ENCODE assay signal across 11 cellular contexts in the genomic region with DNA sequence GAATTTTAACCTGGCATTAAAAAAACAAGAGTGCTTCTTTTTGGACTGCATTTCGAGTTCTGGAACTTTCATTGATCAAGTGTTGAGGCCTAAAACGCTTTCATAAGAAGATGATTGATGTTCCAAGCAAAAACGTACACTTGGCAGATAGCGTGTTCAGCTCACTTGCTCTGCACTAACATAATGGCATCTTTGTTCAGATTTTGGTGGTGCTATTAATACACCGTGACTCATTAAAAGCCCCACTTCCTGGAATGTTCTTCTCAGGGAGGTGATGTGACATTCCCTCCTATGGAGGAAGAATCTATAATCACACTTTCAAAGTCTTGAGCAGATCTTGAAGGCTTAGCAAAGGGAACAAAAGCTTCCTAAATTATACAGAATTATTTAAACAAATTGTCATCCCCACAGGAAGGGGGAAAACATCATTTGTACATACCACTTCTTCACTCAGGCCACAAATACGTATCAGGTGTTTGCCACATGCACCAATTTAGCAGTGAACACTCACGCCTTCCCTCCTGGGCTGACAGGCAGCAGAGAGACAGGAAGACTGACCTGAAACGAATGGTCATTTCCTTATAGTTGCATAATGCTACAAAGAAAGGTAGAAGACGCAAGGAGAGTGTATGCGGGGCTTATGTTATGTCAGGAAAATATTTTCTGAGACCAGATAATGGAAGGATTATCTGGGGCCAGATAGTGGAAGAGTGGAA. TPM values are rescaled to one million over a fixed set of nuclear protein-coding genes. Genes with fewer than 3 reads are reported as not detected.
DNase-seq lines count a peak whose midpoint lies in the region; ATAC-seq, FAIRE-seq and TF ChIP-seq lines count a peak whose summit lies in the region.
"Had no signal": no experiment of that assay in that cellular context is flagged by ENCODE, and none has a peak within 500 bp of the region (broad histone marks: within the 10 kb centered on the region; RNA-seq: fewer than 3 reads in every experiment).

No MANE protein-coding gene starts in this region.

- no peak for DNase-seq in A549 (ENCODE audit: low read depth in 1 of 2, low spot score in 1 of 2)
- DNase-seq in Karpas-422 = peak; percentile 44
- DNase-seq in bronchial epithelial cell (ENCODE audit: low read depth) = peak; percentile 38
- DNase-seq in keratinocyte (ENCODE audit: low read depth, low spot score) = no peak
- no peak for DNase-seq in tibial nerve (ENCODE audit: low spot score in 2 of 2)
- no peak for DNase-seq in OCI-M1 (lab: John Stamatoyannopoulos, UW)
- DNase-seq in central memory CD4-positive, alpha-beta T cell = no peak
- DNase-seq: GOT3, MV-4-11 had no signal

- H3K4me2 ChIP-seq in A549 = no peak overlapping the region
- no peak overlapping the region for H3K4me2 ChIP-seq in Karpas-422 (ENCODE audit: low read depth, low read length, poor library complexity, severe bottlenecking)
- H3K4me2 ChIP-seq in keratinocyte (ENCODE audit: control insufficient read depth, extremely low read depth, insufficient read depth, low read depth, low read length) = peak overlapping the region; percentile 44
- H3K4me2 ChIP-seq: hepatocyte had no signal

- H2AFZ ChIP-seq in Karpas-422 (ENCODE audit: low read length) = no peak overlapping the region
- peak overlapping the region; percentile 17 for H2AFZ ChIP-seq in keratinocyte (ENCODE audit: control insufficient read depth, low read length)
- H2AFZ ChIP-seq: hepatocyte had no signal

- H4K20me1 ChIP-seq in Karpas-422 (ENCODE audit: insufficient read depth, low read depth, low read length) (no peaks in the 10 kb centered on the region), keratinocyte (ENCODE audit: control insufficient read depth, extremely low read depth, insufficient read depth, low read length) (no peaks in the 10 kb centered on the region)

- ATAC-seq in A549 (peak; percentile 41 to 63; a peak in 4 of 6 replicates), HG02852 (IDR thresholded peaks at IDR 0.05; ENCODE audit: unreplicated experiment) (no peak)

- no peaks in the 10 kb centered on the region for H3K9me1 ChIP-seq in keratinocyte (ENCODE audit: control insufficient read depth, extremely low read depth, insufficient read depth, low read length)

- no peak for TF ChIP-seq EP300 in A549 (IDR thresholded peaks at IDR 0.05)
- no peak for TF ChIP-seq EP300 in tibial nerve (IDR thresholded peaks at IDR 0.05)

- H3K4me3 ChIP-seq in A549 (no peak overlapping the region), Karpas-422 (ENCODE audit: low read length) (no peak overlapping the region), bronchial epithelial cell (ENCODE audit: low read depth, low read length) (no peak overlapping the region), keratinocyte (ENCODE audit: control insufficient read depth in 2 of 3, extremely low read depth in 1 of 3, insufficient read depth in 2 of 3, low read depth in 1 of 3, low read length in 3 of 3) (no peak overlapping the region), tibial nerve (no peak overlapping the region)
- H3K4me3 ChIP-seq: hepatocyte had no signal

- no peak for TF ChIP-seq RAD21 in A549 (conservative IDR thresholded peaks at IDR 0.05 in 1 of 2, IDR thresholded peaks at IDR 0.05 in 1 of 2)

- H3K4me1 ChIP-seq in A549 (peaks cover 5% of the 10 kb centered on the region; the same call in 1 of the 3 replicates), Karpas-422 (ENCODE audit: low read length) (no peaks in the 10 kb centered on the region), keratinocyte (ENCODE audit: control insufficient read depth, extremely low read depth, insufficient read depth, low read length) (peaks cover 11% of the 10 kb centered on the region), tibial nerve (peaks cover 0 to 8% (median 3%) of the 10 kb centered on the region in 4 donors)

- 74% methylated on average over 10 of the region's 10 CpGs for WGBS in A549 (ENCODE audit: missing lambda C conversion rate)
- WGBS in tibial nerve, 2 donors = 52 to 53% methylated on average over 10 of the region's 10 CpGs

- H3K27ac ChIP-seq in A549 = no peak overlapping the region
- H3K27ac ChIP-seq in Karpas-422 (ENCODE audit: low read length) = no peak overlapping the region
- peak overlapping the region; percentile 51 for H3K27ac ChIP-seq in keratinocyte (ENCODE audit: control insufficient read depth, insufficient read depth, low read length)
- H3K27ac ChIP-seq in tibial nerve = peak overlapping the region in 2 of 4 donors; percentile 50 to 78
- H3K27ac ChIP-seq: hepatocyte had no signal

- H3K9me2 ChIP-seq in Karpas-422 (replicated peaks; ENCODE audit: insufficient read depth, low read length) = no peaks in the 10 kb centered on the region

- peaks cover 3% of the 10 kb centered on the region; the same call in 1 of the 2 replicates for H3K36me3 ChIP-seq in Karpas-422 (ENCODE audit: insufficient read depth, low read length)
- H3K36me3 ChIP-seq in bronchial epithelial cell (ENCODE audit: control insufficient read depth, insufficient read depth, low read length) = no peaks in the 10 kb centered on the region
- H3K36me3 ChIP-seq in keratinocyte (ENCODE audit: control insufficient read depth in 2 of 2, extremely low read depth in 1 of 2, insufficient read depth in 2 of 2, low read length in 2 of 2) = no peaks in the 10 kb centered on the region
- H3K36me3 ChIP-seq in tibial nerve = peaks cover 0 to 5% (median 0%) of the 10 kb centered on the region in 3 donors

- H3K79me2 ChIP-seq in Karpas-422 (ENCODE audit: low read length) (no peaks in the 10 kb centered on the region), keratinocyte (ENCODE audit: control insufficient read depth, insufficient read depth, low read length) (no peaks in the 10 kb centered on the region)
- H3K79me2 ChIP-seq: hepatocyte had no signal

- dilution Hi-C loops in keratinocyte (cut with MboI; ENCODE audit: extremely low pct_ligation_motif_present, low sequenced_read_pairs) = no loop called here

- 0 out of 3 replicates have a peak, but pooled peaks cover 2% of the 10 kb centered on the region for H3K9me3 ChIP-seq in A549
- no peaks in the 10 kb centered on the region for H3K9me3 ChIP-seq in Karpas-422 (ENCODE audit: low read length)
- no peaks in the 10 kb centered on the region for H3K9me3 ChIP-seq in keratinocyte (ENCODE audit: control insufficient read depth, low read depth, low read length)
- peaks cover 0 to 12% (median 0%) of the 10 kb centered on the region in 4 donors for H3K9me3 ChIP-seq in tibial nerve

- FAIRE-seq in A549 (lab: Jason Lieb, UNC) = no peak
- no peak for FAIRE-seq in bronchial epithelial cell (lab: Jason Lieb, UNC)
- peak; percentile 91 for FAIRE-seq in keratinocyte (lab: Jason Lieb, UNC)

- POLR2A ChIA-PET in A549 (lab: Yijun Ruan, JAX) = no interaction called here

- TF ChIP-seq CTCF in A549 (IDR thresholded peaks at IDR 0.05) = no peak
- TF ChIP-seq CTCF in bronchial epithelial cell (IDR thresholded peaks at IDR 0.05; ENCODE audit: insufficient read depth, low read length, severe bottlenecking) = no peak
- no peak for TF ChIP-seq CTCF in keratinocyte (optimal IDR thresholded peaks at IDR 0.05 in 1 of 3, IDR thresholded peaks at IDR 0.05 in 1 of 3, conservative IDR thresholded peaks at IDR 0.05 in 1 of 3; ENCODE audit: extremely low read depth in 1 of 3, insufficient read depth in 2 of 3, low read length in 3 of 3)
- TF ChIP-seq CTCF in tibial nerve (IDR thresholded peaks at IDR 0.05) = no peak

- H3K27me3 ChIP-seq in Karpas-422 (ENCODE audit: low read length) (no peaks in the 10 kb centered on the region), bronchial epithelial cell (ENCODE audit: control insufficient read depth, insufficient read depth, low read length) (no peaks in the 10 kb centered on the region), keratinocyte (ENCODE audit: control insufficient read depth, extremely low read depth, insufficient read depth, low read length) (no peaks in the 10 kb centered on the region), tibial nerve (no peaks in the 10 kb centered on the region)
- H3K27me3 ChIP-seq: hepatocyte had no signal

- CTCF ChIA-PET in A549 (lab: Yijun Ruan, JAX) = interaction anchor here (0.7 kb wide), 1 partner anchor 1004 kb away, joined by 3 read pairs; no protein-coding TSS in a partner anchor

- no peak overlapping the region for H3K9ac ChIP-seq in Karpas-422 (ENCODE audit: low read length)
- H3K9ac ChIP-seq in keratinocyte (ENCODE audit: control insufficient read depth, extremely low read depth, insufficient read depth, low read length) = peak overlapping the region; percentile 1

- TF ChIP-seq POLR2A in A549 (IDR thresholded peaks at IDR 0.05; ENCODE audit: low read length) (no peak), tibial nerve (IDR thresholded peaks at IDR 0.05) (no peak)

TF ChIP-seq in A549, 52 proteins besides CTCF, POLR2A, EP300 and RAD21:
- TF ChIP-seq HEYL (CRISPR knock-in tag; IDR thresholded peaks at IDR 0.05) (no peak), SREBF2 (IDR thresholded peaks at IDR 0.05) (no peak), EHMT2 (IDR thresholded peaks at IDR 0.05; ENCODE audit: low read depth) (no peak), TFCP2L1 (CRISPR knock-in tag; IDR thresholded peaks at IDR 0.05) (no peak), FOSL2 (IDR thresholded peaks at IDR 0.05) (no peak), FOSL2 (CRISPR knock-in tag; IDR thresholded peaks at IDR 0.05) (peak; percentile 13; the same call in 1 of the 2 replicates)
- TF ChIP-seq, protein P1, sequence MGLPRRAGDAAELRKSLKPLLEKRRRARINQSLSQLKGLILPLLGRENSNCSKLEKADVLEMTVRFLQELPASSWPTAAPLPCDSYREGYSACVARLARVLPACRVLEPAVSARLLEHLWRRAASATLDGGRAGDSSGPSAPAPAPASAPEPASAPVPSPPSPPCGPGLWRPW (IDR thresholded peaks at IDR 0.05) = no peak

RNA-seq across cellular contexts. Expression of gene HSP90AA1, which starts 15.4 kb away (rescaled TPM):
- polyA plus RNA-seq in A549 (2011; rRNA removed) (944 and 1,087 TPM in 2 replicates), A549 (2017; fragmentation: RNase III; extraction: RNeasy Plus Mini Kit Qiagen cat#74134 plus additional on column Dnase treatment) (1,680 to 2,326 TPM (median 1,864 TPM) in 3 replicates), keratinocyte (436 to 952 TPM (median 898 TPM) in 3 replicates)
- polyA plus RNA-seq in A549 (2012; cell fraction: cytosol; rRNA removed) = 384 and 510 TPM in 2 replicates
- 279 and 366 TPM in 2 replicates for polyA plus RNA-seq in A549 (2012; cell fraction: nucleus; rRNA removed)
- polyA minus RNA-seq in A549 (2011; rRNA and poly(A)+ RNA removed) = 429 and 465 TPM in 2 replicates
- total RNA-seq in Karpas-422 (2014; rRNA removed; shearing (Covaris generic); ENCODE audit: low replicate concordance) = 354 and 505 TPM in 2 replicates
- total RNA-seq in bronchial epithelial cell (140 and 280 TPM in 2 replicates), tibial nerve (100 to 1,000 TPM; 185 to 396 (median 265) TPM)
- 5,549 TPM for polyA plus RNA-seq in keratinocyte (2011; ENCODE audit: low read depth)
- polyA plus RNA-seq in keratinocyte (2011; cell fraction: cytosol; rRNA removed) = 387 and 706 TPM in 2 replicates
- 414 and 646 TPM in 2 replicates for polyA plus RNA-seq in keratinocyte (2011; cell fraction: nucleus; rRNA removed)
- polyA plus RNA-seq in keratinocyte (2012; ENCODE audit: low replicate concordance) = 1,032 and 1,140 TPM in 2 replicates
- 141 to 874 TPM (median 371 TPM) in 3 replicates for polyA minus RNA-seq in keratinocyte
- 889 TPM for polyA minus RNA-seq in keratinocyte (2011; cell fraction: cytosol; rRNA and poly(A)+ RNA removed)
- polyA minus RNA-seq in keratinocyte (2011; cell fraction: nucleus; rRNA and poly(A)+ RNA removed) = 192 and 292 TPM in 2 replicates

Comparison
In these comparisons a context has a peak if more than half of its experiments do, and no peak if none do; other contexts are left out.
1. DNase-seq: peak in Karpas-422 (single experiment) and bronchial epithelial cell (single experiment); none in A549 (0 of 2), keratinocyte (single experiment), tibial nerve (0 of 2), OCI-M1 (single experiment) and central memory CD4-positive, alpha-beta T cell (single experiment).